11 cellular contexts compared by ENCODE assay signal in the genomic region with DNA sequence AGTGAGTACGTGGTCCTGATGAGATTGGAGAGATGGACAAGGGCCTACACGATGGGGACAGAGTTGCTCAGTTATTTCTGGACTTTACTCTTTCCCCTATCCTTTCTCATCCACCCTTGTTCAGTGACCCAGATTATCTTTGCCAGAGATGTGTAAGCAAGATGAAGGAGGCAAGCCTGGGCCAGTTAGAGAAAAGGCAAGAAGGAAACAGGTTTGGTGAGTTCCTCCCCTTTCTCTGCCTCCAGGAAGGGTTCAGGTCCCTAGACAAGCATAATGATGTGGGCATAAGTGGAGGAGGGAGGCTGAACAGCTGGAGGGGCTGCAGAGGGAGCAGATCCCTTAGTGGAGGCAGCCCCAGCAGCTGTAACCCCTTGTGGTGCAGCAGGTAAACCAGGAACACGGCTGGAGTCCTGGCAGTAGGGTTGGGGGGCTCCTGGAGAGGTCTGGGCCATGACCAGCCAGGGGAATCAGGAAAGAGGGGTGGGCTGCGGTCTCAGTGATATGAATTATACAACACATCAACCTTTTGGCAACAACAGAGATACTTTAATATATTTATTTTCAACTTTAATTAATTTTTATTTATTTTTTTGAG.
DNase-seq lines count a peak whose midpoint lies in the region.
"Had no signal": no experiment of that assay in that cellular context is flagged by ENCODE, and none has a peak within 500 bp of the region (broad histone marks: within the 10 kb centered on the region; RNA-seq: fewer than 3 reads in every experiment).

No MANE protein-coding gene starts in this region.

- H3K9me3 Mint-ChIP-seq in T-helper 1 cell treated with Interleukin-12 subunit alpha and Interleukin-12 subunit beta and Interleukin-4 antibody, amounts not matched to agents 30 μg/mL and 1 μg/mL, for 36 hours: peaks cover 4% of the 10 kb centered on the region

- no peaks in the 10 kb centered on the region for H3K9me3 ChIP-seq in KOPT-K1 (ENCODE audit: insufficient read depth, low read length, poor library complexity, severe bottlenecking)
- H3K9me3 ChIP-seq in effector memory CD4-positive, alpha-beta T cell (ENCODE audit: control insufficient read depth, low read length): no peaks in the 10 kb centered on the region
- H3K9me3 ChIP-seq: transverse colon had no signal

- no peaks in the 10 kb centered on the region for H3K27me3 Mint-ChIP-seq in T-helper 1 cell treated with Interleukin-12 subunit alpha and Interleukin-12 subunit beta and Interleukin-4 antibody, amounts not matched to agents 30 μg/mL and 1 μg/mL, for 36 hours (ENCODE audit: low read depth)

- no peaks in the 10 kb centered on the region for H3K27me3 ChIP-seq in effector memory CD4-positive, alpha-beta T cell (replicated peaks; ENCODE audit: control insufficient read depth, insufficient read depth, low read length, poor library complexity, severe bottlenecking)
- H3K27me3 ChIP-seq: transverse colon had no signal

- no peak overlapping the region for H3K4me3 ChIP-seq in effector memory CD4-positive, alpha-beta T cell (ENCODE audit: insufficient read depth, low read depth, low read length, poor library complexity, severe bottlenecking)
- no peak overlapping the region for H3K4me3 ChIP-seq in skin epidermis
- H3K4me3 ChIP-seq: transverse colon had no signal

- peak overlapping the region; percentile 27 for H3K27ac Mint-ChIP-seq in T-helper 1 cell treated with Interleukin-12 subunit alpha and Interleukin-12 subunit beta and Interleukin-4 antibody, amounts not matched to agents 30 μg/mL and 1 μg/mL, for 36 hours

- H3K4me1 ChIP-seq in effector memory CD4-positive, alpha-beta T cell (ENCODE audit: control insufficient read depth, insufficient read depth, low read length, poor library complexity, severe bottlenecking): peaks cover 52% of the 10 kb centered on the region

- no peaks in the 10 kb centered on the region for H3K36me3 ChIP-seq in KOPT-K1 (ENCODE audit: insufficient read depth, low read length)
- H3K36me3 ChIP-seq in effector memory CD4-positive, alpha-beta T cell (ENCODE audit: control insufficient read depth, insufficient read depth, low read length): no peaks in the 10 kb centered on the region
- H3K36me3 ChIP-seq: transverse colon had no signal

- peaks cover 39% of the 10 kb centered on the region for H3K4me1 Mint-ChIP-seq in T-helper 1 cell treated with Interleukin-12 subunit alpha and Interleukin-12 subunit beta and Interleukin-4 antibody, amounts not matched to agents 30 μg/mL and 1 μg/mL, for 36 hours (ENCODE audit: low read depth)

- peaks cover 3% of the 10 kb centered on the region for H3K36me3 Mint-ChIP-seq in T-helper 1 cell treated with Interleukin-12 subunit alpha and Interleukin-12 subunit beta and Interleukin-4 antibody, amounts not matched to agents 30 μg/mL and 1 μg/mL, for 36 hours (ENCODE audit: low read depth)

- DNase-seq in T-helper 1 cell (no peak), HuH-7.5 (ENCODE audit: low spot score) (no peak), amygdala (lab: John Stamatoyannopoulos, UW) (no peak), HCEC 1CT (no peak)
- DNase-seq in effector memory CD4-positive, alpha-beta T cell: no peak
- DNase-seq: mesenchymal stem cell, SHP77, transverse colon had no signal

- H3K27ac ChIP-seq in KOPT-K1 (ENCODE audit: low read depth, low read length, poor library complexity, severe bottlenecking): peak overlapping the region; percentile 6
- peak overlapping the region; percentile 27 for H3K27ac ChIP-seq in effector memory CD4-positive, alpha-beta T cell (ENCODE audit: insufficient read depth, low read length, poor library complexity, severe bottlenecking)
- peak overlapping the region in 18 of 21 experiments; percentile 15 to 90 (median 64) for H3K27ac ChIP-seq in skin epidermis
- H3K27ac ChIP-seq: transverse colon had no signal

- H3K4me3 Mint-ChIP-seq in T-helper 1 cell treated with Interleukin-12 subunit alpha and Interleukin-12 subunit beta and Interleukin-4 antibody, amounts not matched to agents 30 μg/mL and 1 μg/mL, for 36 hours: no peak overlapping the region

Comparison
In these comparisons a context has a peak if more than half of its experiments do, and no peak if none do; other contexts are left out.
1. H3K27ac ChIP-seq: peak in every context shown above with its lines; median percentile 64 in skin epidermis; 27 in effector memory CD4-positive, alpha-beta T cell; 6 in KOPT-K1.